38 cellular contexts compared by ENCODE assay signal in the genomic region with DNA sequence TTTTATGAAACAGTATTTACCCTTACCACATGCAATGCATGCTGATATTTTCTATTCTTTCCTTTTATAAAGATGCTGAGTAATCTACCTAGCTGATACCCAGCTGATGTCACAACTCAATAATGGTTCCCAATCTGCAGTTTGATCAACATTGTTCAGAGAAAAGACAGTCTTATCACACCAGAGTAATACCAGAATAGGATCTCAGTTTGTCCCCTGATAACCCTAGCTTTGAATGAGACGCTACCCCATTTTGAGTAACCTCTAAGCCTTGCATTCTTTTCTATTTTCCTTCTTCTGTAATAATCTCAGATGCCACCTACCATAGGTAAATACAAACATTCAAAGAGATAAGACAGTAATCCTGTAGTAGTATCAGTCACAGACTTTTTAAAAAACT.
"Had no signal": no experiment of that assay in that cellular context is flagged by ENCODE, and none has a peak within 500 bp of the region (broad histone marks: within the 10 kb centered on the region; RNA-seq: fewer than 3 reads in every experiment).

No MANE protein-coding gene starts in this region.

- H3K27ac Mint-ChIP-seq: activated CD4-positive, alpha-beta memory T cell treated with anti-CD3 and anti-CD28 coated beads, Interleukin-2, amount 10 ng/mL, durations not matched to agents 7 days and 5 days; activated CD4-positive, alpha-beta T cell treated with anti-CD3 and anti-CD28 coated beads for 36 hours; activated CD4-positive, alpha-beta T cell treated with anti-CD3 and anti-CD28 coated beads, Interleukin-2, amount 10 ng/mL, durations not matched to agents 7 days and 5 days; activated CD8-positive, alpha-beta memory T cell treated with anti-CD3 and anti-CD28 coated beads, Interleukin-2, amount 10 ng/mL, durations not matched to agents 7 days and 5 days; activated CD8-positive, alpha-beta T cell treated with anti-CD3 and anti-CD28 coated beads, Interleukin-2, amount 10 ng/mL, durations not matched to agents 7 days and 5 days; activated naive CD4-positive, alpha-beta T cell treated with anti-CD3 and anti-CD28 coated beads, Interleukin-2, amount 10 ng/mL, durations not matched to agents 7 days and 5 days; activated naive CD4-positive, alpha-beta T cell treated with anti-CD3 and anti-CD28 coated beads, Interleukin-2, amount 50 U/mL, for 24 hours; activated naive CD8-positive, alpha-beta T cell; activated naive CD8-positive, alpha-beta T cell treated with anti-CD3 and anti-CD28 coated beads, Interleukin-2, amount 10 ng/mL, durations not matched to agents 7 days and 5 days; activated naive CD8-positive, alpha-beta T cell treated with anti-CD3 and anti-CD28 coated beads, Interleukin-2, amount 50 U/mL, for 24 hours; activated T-cell treated with anti-CD3 and anti-CD28 coated beads, Interleukin-2, amount 50 U/mL, for 24 hours; activated T-helper 2 cell treated with anti-CD3 and anti-CD28 coated beads, Interferon-gamma antibody, Interleukin-2, Interleukin-4, amounts not matched to agents 10 μg/mL and 5 μg/mL and 100 μg/mL, durations not matched to agents 14 hours and 24 hours and 36 hours; T-helper 1 cell treated with Interleukin-12 subunit alpha and Interleukin-12 subunit beta and Interleukin-4 antibody, amounts not matched to agents 30 μg/mL and 1 μg/mL, for 36 hours; T-helper 2 cell treated with Interferon-gamma antibody and Interleukin-4, amounts not matched to agents 5 μg/mL and 100 μg/mL, for 36 hours; WTC11 had no signal

- ATAC-seq: activated CD4-positive, alpha-beta T cell treated with anti-CD3 and anti-CD28 coated beads for 36 hours; activated CD4-positive, CD25-positive, alpha-beta regulatory T cell treated with anti-CD3 and anti-CD28 coated beads, Interleukin-2, amount 50 U/mL, for 24 hours; activated CD8-positive, alpha-beta memory T cell treated with anti-CD3 and anti-CD28 coated beads, Interleukin-2, amount 10 ng/mL, durations not matched to agents 7 days and 5 days; activated CD8-positive, alpha-beta T cell treated with anti-CD3 and anti-CD28 coated beads, Interleukin-2, amount 10 ng/mL, durations not matched to agents 7 days and 5 days; activated naive CD8-positive, alpha-beta T cell treated with anti-CD3 and anti-CD28 coated beads, Interleukin-2, amount 50 U/mL, for 24 hours; WTC11 had no signal

- H3K27me3 ChIP-seq: ascending aorta, cardiac muscle cell had no signal

- H3K4me3 ChIP-seq: ascending aorta, cardiac muscle cell had no signal

- H3K36me3 ChIP-seq: ascending aorta, cardiac muscle cell, WERI-Rb-1 had no signal

- H3K27ac ChIP-seq: ascending aorta, cardiac muscle cell, WERI-Rb-1 had no signal

- H3K4me1 ChIP-seq: ascending aorta had no signal

- H3K4me1 Mint-ChIP-seq: activated CD4-positive, alpha-beta memory T cell treated with anti-CD3 and anti-CD28 coated beads, Interleukin-2, amount 10 ng/mL, durations not matched to agents 7 days and 5 days; activated CD4-positive, alpha-beta T cell treated with anti-CD3 and anti-CD28 coated beads for 36 hours; activated CD4-positive, alpha-beta T cell treated with anti-CD3 and anti-CD28 coated beads, Interleukin-2, amount 10 ng/mL, durations not matched to agents 7 days and 5 days; activated CD8-positive, alpha-beta memory T cell treated with anti-CD3 and anti-CD28 coated beads, Interleukin-2, amount 10 ng/mL, durations not matched to agents 7 days and 5 days; activated naive CD4-positive, alpha-beta T cell treated with anti-CD3 and anti-CD28 coated beads, Interleukin-2, amount 10 ng/mL, durations not matched to agents 7 days and 5 days; activated naive CD4-positive, alpha-beta T cell treated with anti-CD3 and anti-CD28 coated beads, Interleukin-2, amount 50 U/mL, for 24 hours; activated naive CD8-positive, alpha-beta T cell treated with anti-CD3 and anti-CD28 coated beads, Interleukin-2, amount 10 ng/mL, durations not matched to agents 7 days and 5 days; activated naive CD8-positive, alpha-beta T cell treated with anti-CD3 and anti-CD28 coated beads, Interleukin-2, amount 50 U/mL, for 24 hours; central memory CD8-positive, alpha-beta T cell; WTC11 had no signal

- H3K9me3 ChIP-seq: ascending aorta had no signal

- H3K4me3 Mint-ChIP-seq: activated CD4-positive, alpha-beta memory T cell treated with anti-CD3 and anti-CD28 coated beads, Interleukin-2, amount 10 ng/mL, durations not matched to agents 7 days and 5 days; activated CD4-positive, alpha-beta T cell treated with anti-CD3 and anti-CD28 coated beads for 36 hours; activated CD4-positive, alpha-beta T cell treated with anti-CD3 and anti-CD28 coated beads, Interleukin-2, amount 10 ng/mL, durations not matched to agents 7 days and 5 days; activated CD8-positive, alpha-beta memory T cell treated with anti-CD3 and anti-CD28 coated beads, Interleukin-2, amount 10 ng/mL, durations not matched to agents 7 days and 5 days; activated CD8-positive, alpha-beta T cell treated with anti-CD3 and anti-CD28 coated beads, Interleukin-2, amount 10 ng/mL, durations not matched to agents 7 days and 5 days; activated naive CD4-positive, alpha-beta T cell treated with anti-CD3 and anti-CD28 coated beads, Interleukin-2, amount 10 ng/mL, durations not matched to agents 7 days and 5 days; activated naive CD4-positive, alpha-beta T cell treated with anti-CD3 and anti-CD28 coated beads, Interleukin-2, amount 50 U/mL, for 24 hours; activated naive CD8-positive, alpha-beta T cell; activated naive CD8-positive, alpha-beta T cell treated with anti-CD3 and anti-CD28 coated beads, Interleukin-2, amount 10 ng/mL, durations not matched to agents 7 days and 5 days; activated naive CD8-positive, alpha-beta T cell treated with anti-CD3 and anti-CD28 coated beads, Interleukin-2, amount 50 U/mL, for 24 hours; activated T-cell treated with anti-CD3 and anti-CD28 coated beads, Interleukin-2, amount 50 U/mL, for 24 hours; central memory CD8-positive, alpha-beta T cell; T-helper 1 cell treated with Interleukin-12 subunit alpha and Interleukin-12 subunit beta and Interleukin-4 antibody, amounts not matched to agents 30 μg/mL and 1 μg/mL, for 36 hours; T-helper 2 cell treated with Interferon-gamma antibody and Interleukin-4, amounts not matched to agents 5 μg/mL and 100 μg/mL, for 36 hours; WTC11 had no signal

- FAIRE-seq: bronchial epithelial cell, TTC549 had no signal

- H3K36me3 Mint-ChIP-seq: activated CD8-positive, alpha-beta memory T cell treated with anti-CD3 and anti-CD28 coated beads, Interleukin-2, amount 10 ng/mL, durations not matched to agents 7 days and 5 days; activated naive CD4-positive, alpha-beta T cell treated with anti-CD3 and anti-CD28 coated beads, Interleukin-2, amount 10 ng/mL, durations not matched to agents 7 days and 5 days; activated naive CD4-positive, alpha-beta T cell treated with anti-CD3 and anti-CD28 coated beads, Interleukin-2, amount 50 U/mL, for 24 hours; activated naive CD8-positive, alpha-beta T cell; activated naive CD8-positive, alpha-beta T cell treated with anti-CD3 and anti-CD28 coated beads, Interleukin-2, amount 10 ng/mL, durations not matched to agents 7 days and 5 days; brain had no signal

- H3K9me3 Mint-ChIP-seq: activated CD4-positive, alpha-beta memory T cell treated with anti-CD3 and anti-CD28 coated beads, Interleukin-2, amount 10 ng/mL, durations not matched to agents 7 days and 5 days; activated naive CD4-positive, alpha-beta T cell treated with anti-CD3 and anti-CD28 coated beads, Interleukin-2, amount 10 ng/mL, durations not matched to agents 7 days and 5 days; activated naive CD4-positive, alpha-beta T cell treated with anti-CD3 and anti-CD28 coated beads, Interleukin-2, amount 50 U/mL, for 24 hours; activated naive CD8-positive, alpha-beta T cell treated with anti-CD3 and anti-CD28 coated beads, Interleukin-2, amount 50 U/mL, for 24 hours; activated T-cell treated with anti-CD3 and anti-CD28 coated beads, Interleukin-2, amount 50 U/mL, for 24 hours; activated T-helper 2 cell treated with anti-CD3 and anti-CD28 coated beads, Interferon-gamma antibody, Interleukin-2, Interleukin-4, amounts not matched to agents 10 μg/mL and 5 μg/mL and 100 μg/mL, durations not matched to agents 14 hours and 24 hours and 36 hours; central memory CD8-positive, alpha-beta T cell; T-helper 2 cell treated with Interferon-gamma antibody and Interleukin-4, amounts not matched to agents 5 μg/mL and 100 μg/mL, for 36 hours had no signal

- DNase-seq: activated CD4-positive, alpha-beta memory T cell treated with anti-CD3 and anti-CD28 coated beads, Interleukin-2, amount 10 ng/mL, durations not matched to agents 7 days and 5 days; activated CD4-positive, alpha-beta T cell treated with anti-CD3 and anti-CD28 coated beads for 1 hour; activated CD4-positive, alpha-beta T cell treated with anti-CD3 and anti-CD28 coated beads for 36 hours; activated CD4-positive, alpha-beta T cell treated with anti-CD3 and anti-CD28 coated beads for 48 hours; activated CD4-positive, alpha-beta T cell treated with anti-CD3 and anti-CD28 coated beads, Interleukin-2, amount 10 ng/mL, durations not matched to agents 7 days and 5 days; activated CD4-positive, alpha-beta T cell treated with anti-CD3 and anti-CD28 coated beads, Interleukin-2, amount 50 U/mL, for 48 hours; activated CD4-positive, CD25-positive, alpha-beta regulatory T cell; activated CD8-positive, alpha-beta memory T cell treated with anti-CD3 and anti-CD28 coated beads for 24 hours; activated CD8-positive, alpha-beta memory T cell treated with anti-CD3 and anti-CD28 coated beads, Interleukin-2, amount 10 ng/mL, durations not matched to agents 7 days and 5 days; activated CD8-positive, alpha-beta memory T cell treated with anti-CD3 and anti-CD28 coated beads, Interleukin-2, amount 50 U/mL, for 48 hours; activated CD8-positive, alpha-beta T cell treated with anti-CD3 and anti-CD28 coated beads, Interleukin-2, amount 10 ng/mL, durations not matched to agents 7 days and 5 days; activated effector memory CD4-positive, alpha-beta T cell treated with Interleukin-2 at 50 U/mL for 16 hours; activated gamma-delta T cell; activated naive CD4-positive, alpha-beta T cell treated with anti-CD3 and anti-CD28 coated beads, Interleukin-2, amount 10 ng/mL, durations not matched to agents 7 days and 5 days; activated naive CD4-positive, alpha-beta T cell treated with Interleukin-2 at 50 U/mL for 16 hours; activated naive CD8-positive, alpha-beta T cell treated with anti-CD3 and anti-CD28 coated beads, Interleukin-2, amount 10 ng/mL, durations not matched to agents 7 days and 5 days; activated naive CD8-positive, alpha-beta T cell treated with anti-CD3 and anti-CD28 coated beads, Interleukin-2, amount 50 U/mL, for 24 hours; activated T-cell treated with anti-CD3 and anti-CD28 coated beads, Interleukin-2, amount 50 U/mL, for 24 hours; activated T-cell treated with anti-CD3 and anti-CD28 coated beads, Interleukin-2, amount 50 U/mL, for 48 hours; caudate nucleus; cerebellar nuclear complex; T-helper 1 cell; T-helper 2 cell; T-helper 9 cell; WERI-Rb-1 had no signal
